ENCODE assay signal across 8 cellular contexts in the genomic region with DNA sequence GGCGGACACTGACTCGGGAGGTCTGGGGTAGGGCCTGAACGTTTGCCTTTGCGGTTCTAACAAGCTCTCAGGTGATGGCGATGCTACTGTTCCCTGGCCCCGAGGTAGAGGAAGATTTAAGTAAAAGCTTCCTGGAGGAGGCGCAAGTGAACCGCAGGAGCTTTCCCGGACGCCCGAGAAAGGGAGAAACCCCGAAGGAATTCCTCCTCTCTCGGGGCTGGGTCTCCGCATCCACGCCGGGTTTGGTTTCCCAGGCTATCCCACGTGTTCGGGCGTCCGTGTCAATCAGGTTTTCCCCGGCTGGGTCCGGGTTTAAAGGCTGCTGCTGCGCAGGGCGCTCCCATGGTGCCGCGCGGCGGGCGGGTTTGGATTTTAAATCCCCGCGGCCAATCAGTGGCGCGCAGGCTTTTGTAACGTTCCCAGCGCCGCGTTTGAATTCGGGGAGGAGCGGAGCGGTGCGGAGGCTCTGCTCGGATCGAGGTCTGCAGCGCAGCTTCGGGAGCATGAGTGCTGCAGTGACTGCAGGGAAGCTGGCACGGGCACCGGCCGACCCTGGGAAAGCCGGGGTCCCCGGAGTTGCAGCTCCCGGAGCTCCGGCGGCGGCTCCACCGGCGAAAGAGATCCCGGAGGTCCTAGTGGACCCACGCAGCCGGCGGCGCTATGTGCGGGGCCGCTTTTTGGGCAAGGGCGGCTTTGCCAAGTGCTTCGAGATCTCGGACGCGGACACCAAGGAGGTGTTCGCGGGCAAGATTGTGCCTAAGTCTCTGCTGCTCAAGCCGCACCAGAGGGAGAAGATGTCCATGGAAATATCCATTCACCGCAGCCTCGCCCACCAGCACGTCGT. TPM values are rescaled to one million over a fixed set of nuclear protein-coding genes. Genes with fewer than 3 reads are reported as not detected.
DNase-seq lines count a peak whose midpoint lies in the region; TF ChIP-seq lines count a peak whose summit lies in the region.

A gene (plus strand): TSS at position 460 of the 844 bp plus-strand sequence. CDS start 44 bp downstream, at position 504.

- H3K79me2 ChIP-seq in OCI-LY3 (ENCODE audit: low read length): peaks cover 43% of the 10 kb centered on the region

- H4K20me1 ChIP-seq in OCI-LY3 (ENCODE audit: insufficient read depth, low read length): peaks cover 36% of the 10 kb centered on the region

- no peaks in the 10 kb centered on the region for H3K27me3 ChIP-seq in HUES48 (ENCODE audit: control insufficient read depth, insufficient read depth, low read length)
- no peaks in the 10 kb centered on the region for H3K27me3 ChIP-seq in OCI-LY3 (ENCODE audit: low read depth, low read length)
- no peaks in the 10 kb centered on the region for H3K27me3 ChIP-seq in mucosa of stomach (ENCODE audit: control insufficient read depth, insufficient read depth, low read length)

- H3K4me3 ChIP-seq in HUES48 (ENCODE audit: low read depth, low read length) (peak within 1 kb of the TSS; percentile 97), OCI-LY3 (ENCODE audit: low read length) (peak within 1 kb of the TSS; percentile 87), epithelial cell of proximal tubule (ENCODE audit: low read depth, low read length) (peak within 1 kb of the TSS; percentile 71), mucosa of stomach (ENCODE audit: low read length) (peak within 1 kb of the TSS; percentile 45)

- H3K4me1 ChIP-seq in HUES48 (ENCODE audit: control insufficient read depth, insufficient read depth, low read length) (peaks cover 8% of the 10 kb centered on the region), OCI-LY3 (ENCODE audit: low read length) (peaks cover 22% of the 10 kb centered on the region), mucosa of stomach (ENCODE audit: control insufficient read depth, insufficient read depth, low read length) (peaks cover 14% of the 10 kb centered on the region)

- peak within 1 kb of the TSS; percentile 90 for H3K9ac ChIP-seq in HUES48 (ENCODE audit: low read depth, low read length)
- H3K9ac ChIP-seq in OCI-LY3 (ENCODE audit: low read length): peak within 1 kb of the TSS; percentile 88
- H3K9ac ChIP-seq in mucosa of stomach (ENCODE audit: low read length): peak within 1 kb of the TSS; percentile 38

- peak within 1 kb of the TSS; percentile 88 for H3K27ac ChIP-seq in HUES48 (ENCODE audit: low read depth, low read length)
- peak within 1 kb of the TSS; percentile 58 for H3K27ac ChIP-seq in OCI-LY3 (ENCODE audit: low read length)

- H3K9me3 ChIP-seq in HUES48 (ENCODE audit: control insufficient read depth, insufficient read depth, low read length) (no peaks in the 10 kb centered on the region), OCI-LY3 (ENCODE audit: insufficient read depth, low read length) (no peaks in the 10 kb centered on the region), mucosa of stomach (ENCODE audit: control insufficient read depth, low read length) (no peaks in the 10 kb centered on the region)

- TF ChIP-seq CTCF in GM20000 (IDR thresholded peaks at IDR 0.05; ENCODE audit: extremely low read depth, missing control alignments) (no peak), OCI-LY3 (IDR thresholded peaks at IDR 0.05; ENCODE audit: low read depth, low read length) (peak; percentile 43), epithelial cell of proximal tubule (conservative IDR thresholded peaks at IDR 0.05; ENCODE audit: low read depth, low read length) (peak; percentile 59)

- DNase-seq in COR-L47 (lab: John Stamatoyannopoulos, UW) (peak; percentile 81), GM20000 (ENCODE audit: low spot score) (peak; percentile 91), activated T-cell treated with anti-CD3 and anti-CD28 coated beads for 1 hour (ENCODE audit: low read depth) (peak; percentile 54), epithelial cell of proximal tubule (ENCODE audit: low read depth) (peak; percentile 31)
- peak; percentile 27 to 32 for DNase-seq in stimulated activated CD8-positive, alpha-beta memory T cell treated with anti-CD3 and anti-CD28 coated beads, Interleukin-7, amount 100 ng/mL, for 1 hour (ENCODE audit: low read depth in 2 of 2)

- no peak within 1 kb of the TSS for H2AFZ ChIP-seq in OCI-LY3 (ENCODE audit: low read depth, low read length)

- peak within 1 kb of the TSS; percentile 96 for H3K4me2 ChIP-seq in OCI-LY3 (ENCODE audit: low read length)

- H3K36me3 ChIP-seq in HUES48 (ENCODE audit: control insufficient read depth, insufficient read depth, low read length): peaks cover 45% of the 10 kb centered on the region
- peaks cover 49% of the 10 kb centered on the region for H3K36me3 ChIP-seq in OCI-LY3 (replicated peaks; ENCODE audit: low read depth, low read length)
- H3K36me3 ChIP-seq in mucosa of stomach (ENCODE audit: control insufficient read depth, insufficient read depth, low read length): peaks cover 10% of the 10 kb centered on the region

RNA-seq across cellular contexts. Expression of the gene that starts here (rescaled TPM):
- 92.5 and 150 TPM in 2 replicates for total RNA-seq in epithelial cell of proximal tubule

Comparison
In these comparisons a context has a peak if more than half of its experiments do, and no peak if none do; other contexts are left out.
1. Peak in every context shown above with its lines: DNase-seq, H3K4me3 ChIP-seq and H3K27ac ChIP-seq.
2. DNase-seq: peak in every context shown above with its lines; median percentile 91 in GM20000; 81 in COR-L47; 54 in activated T-cell treated with anti-CD3 and anti-CD28 coated beads for 1 hour; 31 in epithelial cell of proximal tubule; 30 in stimulated activated CD8-positive, alpha-beta memory T cell treated with anti-CD3 and anti-CD28 coated beads, Interleukin-7, amount 100 ng/mL, for 1 hour.
3. H3K4me3 ChIP-seq: peak in every context shown above with its lines; median percentile 97 in HUES48; 87 in OCI-LY3; 71 in epithelial cell of proximal tubule; 45 in mucosa of stomach.
4. H3K9ac ChIP-seq: peak in every context shown above with its lines; median percentile 90 in HUES48; 88 in OCI-LY3; 38 in mucosa of stomach.